In the genomic region with DNA sequence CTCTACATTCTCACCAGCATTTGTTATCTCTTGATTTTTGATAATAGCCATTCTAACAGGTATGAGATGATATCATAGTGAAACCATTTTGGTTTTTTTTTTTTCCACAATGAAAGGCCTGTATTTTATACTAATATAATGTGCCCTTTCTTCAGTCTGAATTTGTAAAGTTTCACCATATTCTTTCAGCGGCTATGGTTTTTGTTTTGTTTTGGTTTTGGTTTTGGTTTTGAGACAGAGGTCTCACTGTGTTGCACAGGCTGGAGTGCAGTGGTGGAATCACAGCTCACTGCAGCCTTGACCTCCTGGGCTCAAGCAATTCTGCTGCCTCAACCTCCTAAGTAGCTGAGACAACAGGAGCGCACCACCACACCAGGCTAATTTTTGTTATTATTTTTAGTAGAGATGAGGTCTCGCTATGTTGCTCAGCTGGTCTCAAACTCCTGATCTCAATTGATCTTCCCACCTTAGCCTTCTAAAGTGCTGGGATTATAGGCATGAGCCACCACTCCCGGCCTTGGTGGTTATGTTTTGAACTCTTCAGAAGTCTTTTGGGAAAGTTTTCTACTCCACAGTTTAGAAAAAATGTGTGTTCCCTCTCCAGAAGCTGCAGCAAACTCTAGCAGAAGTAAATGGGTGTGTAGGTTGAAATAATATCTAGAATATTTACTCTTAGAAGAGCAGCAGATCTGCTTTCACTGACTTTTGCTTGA, we compare ENCODE assay signal across 1 cellular context.
TF ChIP-seq lines count a peak whose summit lies in the region.

No MANE protein-coding gene starts in this region.

TF ChIP-seq in GM23338, 12 proteins besides CTCF, POLR2A, EP300 and RAD21 (continued from another document):
- TF ChIP-seq, protein P1, sequence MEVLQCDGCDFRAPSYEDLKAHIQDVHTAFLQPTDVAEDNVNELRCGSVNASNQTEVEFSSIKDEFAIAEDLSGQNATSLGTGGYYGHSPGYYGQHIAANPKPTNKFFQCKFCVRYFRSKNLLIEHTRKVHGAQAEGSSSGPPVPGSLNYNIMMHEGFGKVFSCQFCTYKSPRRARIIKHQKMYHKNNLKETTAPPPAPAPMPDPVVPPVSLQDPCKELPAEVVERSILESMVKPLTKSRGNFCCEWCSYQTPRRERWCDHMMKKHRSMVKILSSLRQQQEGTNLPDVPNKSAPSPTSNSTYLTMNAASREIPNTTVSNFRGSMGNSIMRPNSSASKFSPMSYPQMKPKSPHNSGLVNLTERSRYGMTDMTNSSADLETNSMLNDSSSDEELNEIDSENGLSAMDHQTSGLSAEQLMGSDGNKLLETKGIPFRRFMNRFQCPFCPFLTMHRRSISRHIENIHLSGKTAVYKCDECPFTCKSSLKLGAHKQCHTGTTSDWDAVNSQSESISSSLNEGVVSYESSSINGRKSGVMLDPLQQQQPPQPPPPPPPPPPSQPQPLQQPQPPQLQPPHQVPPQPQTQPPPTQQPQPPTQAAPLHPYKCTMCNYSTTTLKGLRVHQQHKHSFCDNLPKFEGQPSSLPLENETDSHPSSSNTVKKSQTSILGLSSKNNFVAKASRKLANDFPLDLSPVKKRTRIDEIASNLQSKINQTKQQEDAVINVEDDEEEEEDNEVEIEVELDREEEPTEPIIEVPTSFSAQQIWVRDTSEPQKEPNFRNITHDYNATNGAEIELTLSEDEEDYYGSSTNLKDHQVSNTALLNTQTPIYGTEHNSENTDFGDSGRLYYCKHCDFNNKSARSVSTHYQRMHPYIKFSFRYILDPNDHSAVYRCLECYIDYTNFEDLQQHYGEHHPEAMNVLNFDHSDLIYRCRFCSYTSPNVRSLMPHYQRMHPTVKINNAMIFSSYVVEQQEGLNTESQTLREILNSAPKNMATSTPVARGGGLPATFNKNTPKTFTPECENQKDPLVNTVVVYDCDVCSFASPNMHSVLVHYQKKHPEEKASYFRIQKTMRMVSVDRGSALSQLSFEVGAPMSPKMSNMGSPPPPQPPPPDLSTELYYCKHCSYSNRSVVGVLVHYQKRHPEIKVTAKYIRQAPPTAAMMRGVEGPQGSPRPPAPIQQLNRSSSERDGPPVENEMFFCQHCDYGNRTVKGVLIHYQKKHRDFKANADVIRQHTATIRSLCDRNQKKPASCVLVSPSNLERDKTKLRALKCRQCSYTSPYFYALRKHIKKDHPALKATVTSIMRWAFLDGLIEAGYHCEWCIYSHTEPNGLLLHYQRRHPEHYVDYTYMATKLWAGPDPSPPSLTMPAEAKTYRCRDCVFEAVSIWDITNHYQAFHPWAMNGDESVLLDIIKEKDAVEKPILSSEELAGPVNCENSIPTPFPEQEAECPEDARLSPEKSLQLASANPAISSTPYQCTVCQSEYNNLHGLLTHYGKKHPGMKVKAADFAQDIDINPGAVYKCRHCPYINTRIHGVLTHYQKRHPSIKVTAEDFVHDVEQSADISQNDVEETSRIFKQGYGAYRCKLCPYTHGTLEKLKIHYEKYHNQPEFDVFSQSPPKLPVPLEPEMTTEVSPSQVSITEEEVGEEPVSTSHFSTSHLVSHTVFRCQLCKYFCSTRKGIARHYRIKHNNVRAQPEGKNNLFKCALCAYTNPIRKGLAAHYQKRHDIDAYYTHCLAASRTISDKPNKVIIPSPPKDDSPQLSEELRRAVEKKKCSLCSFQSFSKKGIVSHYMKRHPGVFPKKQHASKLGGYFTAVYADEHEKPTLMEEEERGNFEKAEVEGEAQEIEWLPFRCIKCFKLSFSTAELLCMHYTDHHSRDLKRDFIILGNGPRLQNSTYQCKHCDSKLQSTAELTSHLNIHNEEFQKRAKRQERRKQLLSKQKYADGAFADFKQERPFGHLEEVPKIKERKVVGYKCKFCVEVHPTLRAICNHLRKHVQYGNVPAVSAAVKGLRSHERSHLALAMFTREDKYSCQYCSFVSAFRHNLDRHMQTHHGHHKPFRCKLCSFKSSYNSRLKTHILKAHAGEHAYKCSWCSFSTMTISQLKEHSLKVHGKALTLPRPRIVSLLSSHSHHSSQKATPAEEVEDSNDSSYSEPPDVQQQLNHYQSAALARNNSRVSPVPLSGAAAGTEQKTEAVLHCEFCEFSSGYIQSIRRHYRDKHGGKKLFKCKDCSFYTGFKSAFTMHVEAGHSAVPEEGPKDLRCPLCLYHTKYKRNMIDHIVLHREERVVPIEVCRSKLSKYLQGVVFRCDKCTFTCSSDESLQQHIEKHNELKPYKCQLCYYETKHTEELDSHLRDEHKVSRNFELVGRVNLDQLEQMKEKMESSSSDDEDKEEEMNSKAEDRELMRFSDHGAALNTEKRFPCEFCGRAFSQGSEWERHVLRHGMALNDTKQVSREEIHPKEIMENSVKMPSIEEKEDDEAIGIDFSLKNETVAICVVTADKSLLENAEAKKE (CRISPR knock-in tag; IDR thresholded peaks at IDR 0.05) = no peak
- no peak for TF ChIP-seq POLR2AphosphoS5 (IDR thresholded peaks at IDR 0.05; ENCODE audit: low read depth)
TF ChIP-seq in GM23338: peak in this region for 0.
